In the genomic region with DNA sequence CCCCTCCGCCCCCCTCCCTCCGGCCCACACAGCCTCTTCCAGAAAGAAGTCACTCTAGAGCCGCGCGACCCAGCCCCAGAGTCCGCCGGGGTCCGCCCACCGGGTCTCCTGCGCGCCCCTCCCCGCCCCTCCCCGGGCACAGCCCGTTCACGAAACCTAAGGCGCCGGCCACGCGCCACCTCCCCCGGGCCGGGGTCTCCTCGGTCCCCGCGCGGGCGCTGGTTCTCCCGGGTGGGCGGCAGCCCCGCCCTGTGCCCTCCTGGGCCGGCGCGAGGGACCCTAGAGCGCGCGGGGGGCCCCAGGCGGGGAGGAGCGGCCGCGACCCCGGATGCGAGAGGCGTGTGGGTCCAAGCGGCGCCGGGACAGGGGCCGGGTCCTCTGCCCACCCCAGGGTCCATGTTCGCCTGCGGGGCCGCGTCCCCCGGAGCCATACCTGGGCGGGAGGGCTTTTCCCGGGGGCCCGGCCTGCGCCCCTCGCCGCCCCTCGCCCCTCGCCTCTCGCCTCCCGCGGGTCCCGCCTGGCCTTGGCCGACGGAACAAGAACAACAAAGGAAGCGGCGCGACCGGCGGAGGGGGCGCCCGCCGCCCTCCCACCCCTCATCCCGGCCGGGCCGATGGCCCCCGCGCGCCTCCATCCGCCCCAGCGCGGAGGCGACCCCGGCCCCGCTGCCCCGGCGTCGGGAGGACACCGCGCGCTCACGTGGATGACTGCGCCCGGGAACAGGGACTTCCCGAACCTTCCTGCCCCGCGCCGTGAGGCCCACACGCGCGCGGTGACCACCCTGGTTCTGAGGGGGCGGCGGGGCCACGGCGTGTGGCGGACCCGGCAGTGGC, we compare ENCODE assay signal across 21 cellular contexts.
A peak's percentile ranks its signal among the peaks of the same experiment; 100 is the strongest.
DNase-seq lines count a peak whose midpoint lies in the region; ATAC-seq, FAIRE-seq and TF ChIP-seq lines count a peak whose summit lies in the region.
"Had no signal": no experiment of that assay in that cellular context is flagged by ENCODE, and none has a peak within 500 bp of the region (broad histone marks: within the 10 kb centered on the region; RNA-seq: fewer than 3 reads in every experiment).

No MANE protein-coding gene starts in this region.

- no peak overlapping the region for H3K27ac Mint-ChIP-seq in astrocyte (ENCODE audit: unreplicated experiment)
- H3K27ac Mint-ChIP-seq: T-helper 2 cell treated with Interferon-gamma antibody and Interleukin-4, amounts not matched to agents 5 μg/mL and 100 μg/mL, for 36 hours had no signal

- TF ChIP-seq CTCF in astrocyte (IDR thresholded peaks at IDR 0.05; ENCODE audit: insufficient read depth, low read depth, low read length) (no peak), spleen (IDR thresholded peaks at IDR 0.05 in 8 of 11, conservative IDR thresholded peaks at IDR 0.05 in 3 of 11) (no peak)

- H3K27me3 ChIP-seq in astrocyte (ENCODE audit: insufficient read depth, low read length) (peaks cover 23% of the 10 kb centered on the region), spleen (replicated peaks in 1 of 7) (peaks cover 28 to 100% (median 90%) of the 10 kb centered on the region in 7 donors)

- no peaks in the 10 kb centered on the region for H3K36me3 Mint-ChIP-seq in astrocyte (ENCODE audit: low read depth, unreplicated experiment)

- no peak for FAIRE-seq in astrocyte (lab: Jason Lieb, UNC)
- FAIRE-seq: colon, frontal cortex had no signal

- no peaks in the 10 kb centered on the region for H3K9me3 ChIP-seq in astrocyte (ENCODE audit: insufficient read depth, low read depth, low read length)
- peaks cover 31% of the 10 kb centered on the region for H3K9me3 ChIP-seq in iPS-18c (ENCODE audit: control insufficient read depth, insufficient read depth, low read length)
- no peaks in the 10 kb centered on the region for H3K9me3 ChIP-seq in spleen
- H3K9me3 ChIP-seq: thoracic aorta had no signal

- 3 to 11% (median 5%) methylated on average over 8 to 107 of the region's 108 CpGs for WGBS in spleen, 5 donors

- TF ChIP-seq POLR2A in spleen (IDR thresholded peaks at IDR 0.05) = no peak

- H3K9ac ChIP-seq in astrocyte (ENCODE audit: low read length) = peak overlapping the region; percentile 26

- DNase-seq in activated CD8-positive, alpha-beta memory T cell treated with anti-CD3 and anti-CD28 coated beads, Interleukin-2, amount 50 U/mL, for 48 hours = peak; percentile 40
- no peak for DNase-seq in activated CD8-positive, alpha-beta memory T cell treated with anti-CD3 and anti-CD28 coated beads, Interleukin-2, amount 50 U/mL, for 4 hours
- DNase-seq in astrocyte (ENCODE audit: low read depth) = no peak
- DNase-seq in spleen = peak; percentile 63
- DNase-seq in ureter (ENCODE audit: low spot score) = no peak
- DNase-seq in NOMO-1 (lab: John Stamatoyannopoulos, UW; ENCODE audit: unreplicated experiment in 2 of 2) = no peak
- DNase-seq: 8988T; activated gamma-delta T cell treated with Interleukin-2 at 50 U/mL for 16 hours; amniotic stem cell; IMR-90; mesenchymal stem cell; NCI-H1930; occipital lobe; stimulated activated CD4-positive, alpha-beta T cell treated with anti-CD3 and anti-CD28 coated beads, Interleukin-4, amount 100 ng/mL, for 1 hour had no signal

- H3K79me2 ChIP-seq in astrocyte (ENCODE audit: insufficient read depth, low read length) = peaks cover 6% of the 10 kb centered on the region

- H3K4me1 Mint-ChIP-seq in astrocyte (ENCODE audit: low read depth, unreplicated experiment) = no peaks in the 10 kb centered on the region

- peaks cover 29% of the 10 kb centered on the region for H3K9me3 Mint-ChIP-seq in astrocyte (ENCODE audit: unreplicated experiment)
- H3K9me3 Mint-ChIP-seq: T-helper 2 cell treated with Interferon-gamma antibody and Interleukin-4, amounts not matched to agents 5 μg/mL and 100 μg/mL, for 36 hours had no signal

- no peak overlapping the region for H2AFZ ChIP-seq in astrocyte (ENCODE audit: low read depth, low read length)

- no peak overlapping the region for H3K4me3 Mint-ChIP-seq in astrocyte (ENCODE audit: unreplicated experiment)
- H3K4me3 Mint-ChIP-seq: T-helper 2 cell treated with Interferon-gamma antibody and Interleukin-4, amounts not matched to agents 5 μg/mL and 100 μg/mL, for 36 hours had no signal

- H3K36me3 ChIP-seq in astrocyte (ENCODE audit: insufficient read depth, low read length) = no peaks in the 10 kb centered on the region
- no peaks in the 10 kb centered on the region for H3K36me3 ChIP-seq in spleen
- H3K36me3 ChIP-seq: thoracic aorta had no signal

- ATAC-seq in GM21360 (IDR thresholded peaks at IDR 0.05; ENCODE audit: unreplicated experiment) = no peak

- no peaks in the 10 kb centered on the region for H3K27me3 Mint-ChIP-seq in astrocyte (ENCODE audit: low read depth, unreplicated experiment)

- H3K4me1 ChIP-seq in astrocyte (ENCODE audit: insufficient read depth, low read length) (peaks cover 14% of the 10 kb centered on the region), spleen (peaks cover 11 to 45% (median 34%) of the 10 kb centered on the region in 6 donors)

- H3K4me2 ChIP-seq in astrocyte (ENCODE audit: low read length) = peak overlapping the region; percentile 74

- H3K27ac ChIP-seq in astrocyte (ENCODE audit: low read depth, low read length) (no peak overlapping the region), spleen (no peak overlapping the region)
- H3K27ac ChIP-seq: C4-2B, thoracic aorta had no signal

- intact Hi-C loops in spleen (cut with DNase I; ENCODE audit: low total_unique reads) = no loop called here

- H3K4me3 ChIP-seq in astrocyte (ENCODE audit: insufficient read depth, low read depth, low read length) (no peak overlapping the region), iPS-18c (ENCODE audit: insufficient read depth, low read depth, low read length) (peak overlapping the region; percentile 9; the same call in 1 of the 2 replicates), spleen (peak overlapping the region in 3 of 8 donors; percentile 4 to 46 (median 4))
- H3K4me3 ChIP-seq: thoracic aorta had no signal

- H4K20me1 ChIP-seq in astrocyte (ENCODE audit: insufficient read depth, low read length) = peaks cover 9% of the 10 kb centered on the region

Comparison
In these comparisons a context has a peak if more than half of its experiments do, and no peak if none do; other contexts are left out.
1. DNase-seq: peak in activated CD8-positive, alpha-beta memory T cell treated with anti-CD3 and anti-CD28 coated beads, Interleukin-2, amount 50 U/mL, for 48 hours (single experiment) and spleen (single experiment); none in activated CD8-positive, alpha-beta memory T cell treated with anti-CD3 and anti-CD28 coated beads, Interleukin-2, amount 50 U/mL, for 4 hours (single experiment), astrocyte (single experiment), ureter (single experiment) and NOMO-1 (0 of 2).